Comparison of ENCODE assay signal across 32 cellular contexts in the genomic region with DNA sequence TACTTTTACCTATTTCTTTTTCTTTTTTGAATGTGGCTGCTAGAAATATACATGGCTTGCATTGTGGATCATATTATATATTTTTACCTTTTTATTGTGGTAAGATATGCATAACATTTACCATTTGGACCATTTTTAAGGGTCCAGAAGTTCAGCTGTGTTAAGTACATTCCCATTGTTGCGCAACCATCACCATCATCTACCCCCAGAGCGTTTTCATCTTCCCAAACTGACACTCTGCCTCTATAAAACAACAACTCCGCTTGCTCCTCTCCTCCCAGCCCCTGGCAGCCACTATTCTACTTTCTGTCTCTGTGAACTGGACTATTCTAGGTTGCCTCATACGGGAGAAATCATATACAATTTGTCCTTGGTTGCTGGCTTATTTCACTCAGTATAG. TPM values are rescaled to one million over a fixed set of nuclear protein-coding genes. Genes with fewer than 3 reads are reported as not detected.
"Had no signal": no experiment of that assay in that cellular context is flagged by ENCODE, and none has a peak within 500 bp of the region (broad histone marks: within the 10 kb centered on the region; RNA-seq: fewer than 3 reads in every experiment).

No MANE protein-coding gene starts in this region.

- H3K27me3 ChIP-seq: dorsolateral prefrontal cortex had no signal

- FAIRE-seq: astrocyte, bronchial epithelial cell, frontal cortex had no signal

- DNase-seq: activated B cell treated with CpG ODN at 0.5 μM for 24 hours; activated CD4-positive, alpha-beta memory T cell treated with anti-CD3 and anti-CD28 coated beads, Interleukin-2, amount 10 ng/mL, durations not matched to agents 7 days and 5 days; activated CD4-positive, alpha-beta T cell treated with anti-CD3 and anti-CD28 coated beads for 48 hours; activated CD4-positive, alpha-beta T cell treated with anti-CD3 and anti-CD28 coated beads, Interleukin-2, amount 50 U/mL, for 1 hour; activated CD8-positive, alpha-beta memory T cell treated with anti-CD3 and anti-CD28 coated beads, Interleukin-2, amount 50 U/mL, for 48 hours; activated effector memory CD4-positive, alpha-beta T cell treated with Interleukin-2 at 50 U/mL for 16 hours; activated gamma-delta T cell treated with Interleukin-2 at 50 U/mL for 16 hours; activated naive CD4-positive, alpha-beta T cell treated with anti-CD3 and anti-CD28 coated beads, Interleukin-2, amount 50 U/mL, for 16 hours; activated naive CD4-positive, alpha-beta T cell treated with Interleukin-2 at 50 U/mL for 16 hours; activated T-cell treated with anti-CD3 and anti-CD28 coated beads for 4 hours; activated T-cell treated with anti-CD3 and anti-CD28 coated beads, Interleukin-2, amount 50 U/mL, for 24 hours; amniotic stem cell; anterior cingulate cortex; brain microvascular endothelial cell; dorsolateral prefrontal cortex; effector memory CD4-positive, alpha-beta T cell; endodermal cell; foreskin fibroblast; head of caudate nucleus; T-helper 1 cell; T-helper 17 cell; T1000; WERI-Rb-1 had no signal

- H3K4me3 ChIP-seq: coronary artery, dorsolateral prefrontal cortex had no signal

- ATAC-seq: activated CD4-positive, CD25-positive, alpha-beta regulatory T cell treated with anti-CD3 and anti-CD28 coated beads, Interleukin-2, amount 50 U/mL, for 24 hours; activated T-helper 17 cell treated with anti-CD3 and anti-CD28 coated beads, Interleukin-2, amount 50 U/mL, for 72 hours; esophagus mucosa; T-helper 17 cell had no signal

- H3K27ac ChIP-seq: brain microvascular endothelial cell, coronary artery, WERI-Rb-1 had no signal

- H3K36me3 ChIP-seq: brain microvascular endothelial cell had no signal

RNA-seq across cellular contexts. Expression of a gene that starts 28.2 kb away (rescaled TPM):
- total RNA-seq: activated B cell treated with CpG ODN at 0.5 μM for 24 hours; activated CD4-positive, alpha-beta memory T cell treated with anti-CD3 and anti-CD28 coated beads, Interleukin-2, amount 10 ng/mL, durations not matched to agents 7 days and 5 days; activated T-helper 17 cell treated with anti-CD3 and anti-CD28 coated beads, Interleukin-2, amount 50 U/mL, for 72 hours; astrocyte; bronchial epithelial cell; cerebellum; endodermal cell; epithelial cell of proximal tubule; frontal cortex; T-helper 17 cell had no signal

RNA-seq across cellular contexts. Expression of a gene that starts 58.7 kb away (rescaled TPM):
- total RNA-seq: activated CD4-positive, alpha-beta memory T cell treated with anti-CD3 and anti-CD28 coated beads, Interleukin-2, amount 10 ng/mL, durations not matched to agents 7 days and 5 days; epithelial cell of proximal tubule; frontal cortex; T-helper 17 cell had no signal
